ENCODE assay signal across 30 cellular contexts in genomic region chr13:25377244-25377962, GRCh38.
"Had no signal": no experiment of that assay in that cellular context is flagged by ENCODE, and none has a peak within 500 bp of the region (broad histone marks: within the 10 kb centered on the region; RNA-seq: fewer than 3 reads in every experiment).

No MANE protein-coding gene starts in this region.

- H3K27ac Mint-ChIP-seq: activated CD4-positive, alpha-beta memory T cell treated with anti-CD3 and anti-CD28 coated beads for 36 hours; activated CD4-positive, alpha-beta T cell treated with anti-CD3 and anti-CD28 coated beads, Interleukin-2, amount 10 ng/mL, durations not matched to agents 7 days and 5 days; activated naive CD4-positive, alpha-beta T cell treated with anti-CD3 and anti-CD28 coated beads for 36 hours; activated naive CD8-positive, alpha-beta T cell; activated T-helper 17 cell treated with anti-CD3 and anti-CD28 coated beads, Interleukin-2, amount 50 U/mL, for 72 hours; IgD-negative memory B cell had no signal

- H3K36me3 ChIP-seq: breast epithelium, MG63 had no signal

- H3K4me3 Mint-ChIP-seq: activated CD4-positive, alpha-beta memory T cell treated with anti-CD3 and anti-CD28 coated beads for 36 hours; activated CD4-positive, alpha-beta T cell treated with anti-CD3 and anti-CD28 coated beads, Interleukin-2, amount 10 ng/mL, durations not matched to agents 7 days and 5 days; activated naive CD4-positive, alpha-beta T cell treated with anti-CD3 and anti-CD28 coated beads for 36 hours; activated naive CD8-positive, alpha-beta T cell; activated T-helper 17 cell treated with anti-CD3 and anti-CD28 coated beads, Interleukin-2, amount 50 U/mL, for 72 hours; IgD-negative memory B cell had no signal

- H3K27ac ChIP-seq: breast epithelium, KMS-11, SK-N-MC, VCaP had no signal

- H3K9me3 Mint-ChIP-seq: activated CD4-positive, alpha-beta memory T cell treated with anti-CD3 and anti-CD28 coated beads for 36 hours; activated CD4-positive, alpha-beta T cell treated with anti-CD3 and anti-CD28 coated beads, Interleukin-2, amount 10 ng/mL, durations not matched to agents 7 days and 5 days; activated naive CD4-positive, alpha-beta T cell treated with anti-CD3 and anti-CD28 coated beads for 36 hours; activated T-helper 17 cell treated with anti-CD3 and anti-CD28 coated beads, Interleukin-2, amount 50 U/mL, for 72 hours; IgD-negative memory B cell had no signal

- H3K9me3 ChIP-seq: breast epithelium, MG63 had no signal

- H3K36me3 Mint-ChIP-seq: activated CD4-positive, alpha-beta memory T cell treated with anti-CD3 and anti-CD28 coated beads for 36 hours; activated naive CD8-positive, alpha-beta T cell had no signal

- H3K9ac ChIP-seq: KMS-11 had no signal

- H3K4me1 Mint-ChIP-seq: activated CD4-positive, alpha-beta T cell treated with anti-CD3 and anti-CD28 coated beads, Interleukin-2, amount 10 ng/mL, durations not matched to agents 7 days and 5 days; activated T-helper 17 cell treated with anti-CD3 and anti-CD28 coated beads, Interleukin-2, amount 50 U/mL, for 72 hours had no signal

- ATAC-seq: activated T-helper 17 cell treated with anti-CD3 and anti-CD28 coated beads, Interleukin-2, amount 50 U/mL, for 72 hours; Panc1; Right ventricle myocardium inferior had no signal

- DNase-seq: activated CD4-positive, alpha-beta memory T cell treated with anti-CD3 and anti-CD28 coated beads for 36 hours; activated CD4-positive, alpha-beta T cell treated with anti-CD3 and anti-CD28 coated beads, Interleukin-2, amount 10 ng/mL, durations not matched to agents 7 days and 5 days; activated CD4-positive, CD25-positive, alpha-beta regulatory T cell; activated CD8-positive, alpha-beta memory T cell treated with anti-CD3 and anti-CD28 coated beads for 24 hours; activated gamma-delta T cell; activated naive CD4-positive, alpha-beta T cell treated with anti-CD3 and anti-CD28 coated beads for 36 hours; activated T-cell treated with anti-CD3 and anti-CD28 coated beads, Interleukin-2, amount 50 U/mL, for 48 hours; central memory CD4-positive, alpha-beta T cell; MG63; NCI-H1105 treated with DMSO at 0.1 percent for 48 hours; NCI-H1436 treated with DMSO at 0.1 percent for 48 hours; NCI-H187; NCI-H2081; NCI-H2171; NCI-H345; NCI-H510A; NCI-H526 treated with DMSO at 0.1 percent for 48 hours; NCI-H82; OCI-M1; RPMI8226; T-helper 1 cell had no signal

- H3K4me1 ChIP-seq: breast epithelium had no signal

- H3K4me3 ChIP-seq: breast epithelium, MG63, SK-N-MC had no signal

- H3K4me2 ChIP-seq: KMS-11 had no signal
